ENCODE assay signal across 16 cellular contexts in genomic region chr3:147336543-147337278, GRCh38.
DNase-seq lines count a peak whose midpoint lies in the region; ATAC-seq and TF ChIP-seq lines count a peak whose summit lies in the region.
"Had no signal": no experiment of that assay in that cellular context is flagged by ENCODE, and none has a peak within 500 bp of the region (broad histone marks: within the 10 kb centered on the region; RNA-seq: fewer than 3 reads in every experiment).

No MANE protein-coding gene starts in this region.

- H2AFZ ChIP-seq in neural progenitor cell (replicated peaks) = peak overlapping the region; percentile 47
- H2AFZ ChIP-seq: GM23248 had no signal

- H3K36me3 ChIP-seq in neural progenitor cell = no peaks in the 10 kb centered on the region
- no peaks in the 10 kb centered on the region for H3K36me3 ChIP-seq in WERI-Rb-1
- no peaks in the 10 kb centered on the region for H3K36me3 ChIP-seq in CD8-positive, alpha-beta T cell (ENCODE audit: insufficient read depth, low read length)

- H3K9me3 ChIP-seq in neural progenitor cell (ENCODE audit: low read depth) (no peaks in the 10 kb centered on the region), WERI-Rb-1 (ENCODE audit: severe bottlenecking) (no peaks in the 10 kb centered on the region)
- H3K9me3 ChIP-seq in CD8-positive, alpha-beta T cell (ENCODE audit: low read length) = no peaks in the 10 kb centered on the region
- H3K9me3 ChIP-seq: A549, Caco-2 had no signal

- POLR2A ChIA-PET in CD8-positive, alpha-beta T cell (lab: Charles Lee) = no interaction called here

- in situ Hi-C loops in SK-MEL-5 (cut with HindIII; ENCODE audit: low pct_unique_long_range_greater_than_20kb, low sequenced_read_pairs) = no loop called here

- no peak overlapping the region for H3K4me2 ChIP-seq in neural progenitor cell
- H3K4me2 ChIP-seq: A549 had no signal

- H3K27ac Mint-ChIP-seq in endothelial cell (ENCODE audit: unreplicated experiment) (peak overlapping the region; percentile 92), neural progenitor cell (no peak overlapping the region)
- no peak overlapping the region for H3K27ac Mint-ChIP-seq in CD8-positive, alpha-beta T cell
- H3K27ac Mint-ChIP-seq: CD14-positive monocyte; CD8-positive, alpha-beta memory T cell; H9; IgD-negative memory B cell had no signal

- H4K20me1 ChIP-seq in neural progenitor cell (ENCODE audit: low read depth) = no peaks in the 10 kb centered on the region

- H3K4me3 Mint-ChIP-seq in endothelial cell (ENCODE audit: unreplicated experiment) (peak overlapping the region; percentile 11), neural progenitor cell (no peak overlapping the region)
- no peak overlapping the region for H3K4me3 Mint-ChIP-seq in CD8-positive, alpha-beta T cell
- H3K4me3 Mint-ChIP-seq: CD14-positive monocyte; CD8-positive, alpha-beta memory T cell; H9 had no signal

- TF ChIP-seq CTCF in endothelial cell (IDR thresholded peaks at IDR 0.05; ENCODE audit: unreplicated experiment) = no peak
- TF ChIP-seq CTCF in neural progenitor cell (IDR thresholded peaks at IDR 0.05) = no peak
- TF ChIP-seq CTCF in WERI-Rb-1 (IDR thresholded peaks at IDR 0.05; ENCODE audit: low read depth, low read length) = no peak
- no peak for TF ChIP-seq CTCF in CD8-positive, alpha-beta T cell (IDR thresholded peaks at IDR 0.05)

- ATAC-seq in CD8-positive, alpha-beta T cell = no peak
- ATAC-seq: A549 had no signal

- H3K27ac ChIP-seq in neural progenitor cell = no peak overlapping the region
- no peak overlapping the region for H3K27ac ChIP-seq in WERI-Rb-1
- H3K27ac ChIP-seq in CD8-positive, alpha-beta T cell (ENCODE audit: low read depth, low read length) = no peak overlapping the region
- H3K27ac ChIP-seq: A549, GM23248 had no signal

- H3K4me1 Mint-ChIP-seq in endothelial cell (ENCODE audit: unreplicated experiment) (peaks cover 28% of the 10 kb centered on the region), neural progenitor cell (peaks cover 22% of the 10 kb centered on the region)
- H3K4me1 Mint-ChIP-seq in CD8-positive, alpha-beta T cell (ENCODE audit: low read depth) = no peaks in the 10 kb centered on the region
- H3K4me1 Mint-ChIP-seq: CD14-positive monocyte; CD8-positive, alpha-beta memory T cell; IgD-negative memory B cell had no signal

- H3K27me3 ChIP-seq in neural progenitor cell (no peaks in the 10 kb centered on the region), WERI-Rb-1 (ENCODE audit: insufficient read depth, low read depth, severe bottlenecking) (no peaks in the 10 kb centered on the region)
- H3K27me3 ChIP-seq in CD8-positive, alpha-beta T cell (ENCODE audit: insufficient read depth, low read length) = no peaks in the 10 kb centered on the region

- H3K27me3 Mint-ChIP-seq in endothelial cell (ENCODE audit: unreplicated experiment) (no peaks in the 10 kb centered on the region), neural progenitor cell (ENCODE audit: insufficient read depth, low read depth) (no peaks in the 10 kb centered on the region)
- H3K27me3 Mint-ChIP-seq in CD8-positive, alpha-beta T cell (ENCODE audit: low read depth) = no peaks in the 10 kb centered on the region
- H3K27me3 Mint-ChIP-seq: CD8-positive, alpha-beta memory T cell; IgD-negative memory B cell had no signal

- H3K9me3 Mint-ChIP-seq in endothelial cell (ENCODE audit: unreplicated experiment) (no peaks in the 10 kb centered on the region), neural progenitor cell (no peaks in the 10 kb centered on the region)
- no peaks in the 10 kb centered on the region for H3K9me3 Mint-ChIP-seq in CD8-positive, alpha-beta T cell
- H3K9me3 Mint-ChIP-seq: CD14-positive monocyte, H9, IgD-negative memory B cell had no signal

- H3K9ac ChIP-seq in neural progenitor cell = no peak overlapping the region
- H3K9ac ChIP-seq: GM23248 had no signal

- intact Hi-C loops in CD8-positive, alpha-beta T cell (cut with DNase I, micrococcal nuclease) = no loop called here

- CTCF ChIA-PET in CD8-positive, alpha-beta T cell (lab: Charles Lee) = no interaction called here

- DNase-seq in SK-MEL-5 (ENCODE audit: low read depth, low spot score) (peak; percentile 81), endothelial cell (ENCODE audit: low spot score) (no peak), neural progenitor cell (ENCODE audit: low spot score) (no peak), WERI-Rb-1 (no peak), activated gamma-delta T cell treated with Interleukin-2 at 50 U/mL for 16 hours (no peak), RPMI8226 (no peak)
- no peak for DNase-seq in CD8-positive, alpha-beta T cell
- DNase-seq: Caco-2; CD8-positive, alpha-beta memory T cell; DND-41; GF-D8; GM23248; H9 had no signal

- H3K4me3 ChIP-seq in neural progenitor cell (no peak overlapping the region), WERI-Rb-1 (ENCODE audit: low read depth, low read length) (no peak overlapping the region)
- no peak overlapping the region for H3K4me3 ChIP-seq in CD8-positive, alpha-beta T cell (ENCODE audit: low read depth, low read length)
- H3K4me3 ChIP-seq: A549, GM23248 had no signal

- H3F3A ChIP-seq in neural progenitor cell (ENCODE audit: low read depth) = peaks cover 11% of the 10 kb centered on the region

- peaks cover 20% of the 10 kb centered on the region for H3K4me1 ChIP-seq in neural progenitor cell
- H3K4me1 ChIP-seq in CD8-positive, alpha-beta T cell (ENCODE audit: insufficient read depth, low read length) = no peaks in the 10 kb centered on the region
- H3K4me1 ChIP-seq: A549, Caco-2 had no signal

- H3K79me2 ChIP-seq in neural progenitor cell (ENCODE audit: low read depth) = no peaks in the 10 kb centered on the region

- H3K36me3 Mint-ChIP-seq in endothelial cell (ENCODE audit: low read depth, unreplicated experiment) (no peaks in the 10 kb centered on the region), neural progenitor cell (peaks cover 5% of the 10 kb centered on the region)
- no peaks in the 10 kb centered on the region for H3K36me3 Mint-ChIP-seq in CD8-positive, alpha-beta T cell
- H3K36me3 Mint-ChIP-seq: CD14-positive monocyte; CD8-positive, alpha-beta memory T cell; IgD-negative memory B cell had no signal
